In the genomic region with DNA sequence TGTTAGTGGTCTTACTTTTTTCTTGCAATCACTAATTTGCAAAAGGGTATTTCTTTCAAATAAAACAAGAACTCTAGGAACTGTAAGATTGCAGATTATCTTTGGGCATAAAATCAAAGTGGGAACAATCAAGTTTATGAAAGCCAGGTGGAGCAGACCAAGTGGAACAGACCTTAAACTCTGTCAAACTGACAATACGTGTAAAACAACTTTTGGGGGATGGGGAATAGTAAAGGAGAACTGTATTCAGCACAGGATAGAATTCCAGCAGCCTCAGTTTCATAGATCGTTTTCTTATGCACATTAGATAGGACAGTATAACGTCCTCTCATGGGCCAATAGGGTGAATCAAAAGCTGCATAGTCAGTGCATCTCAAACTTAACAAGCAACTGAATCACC, we compare ENCODE assay signal across 16 cellular contexts.
DNase-seq lines count a peak whose midpoint lies in the region; ATAC-seq and TF ChIP-seq lines count a peak whose summit lies in the region.
"Had no signal": no experiment of that assay in that cellular context is flagged by ENCODE, and none has a peak within 500 bp of the region (broad histone marks: within the 10 kb centered on the region; RNA-seq: fewer than 3 reads in every experiment).

No MANE protein-coding gene starts in this region.

- H3K4me1 ChIP-seq in colonic mucosa = no peaks in the 10 kb centered on the region

- no peak overlapping the region for H3K4me3 Mint-ChIP-seq in activated T-cell treated with anti-CD3 and anti-CD28 coated beads, Interleukin-2, amount 50 U/mL, for 24 hours
- H3K4me3 Mint-ChIP-seq in activated naive CD8-positive, alpha-beta T cell treated with anti-CD3 and anti-CD28 coated beads, Interleukin-2, amount 50 U/mL, for 24 hours = no peak overlapping the region
- no peak overlapping the region for H3K4me3 Mint-ChIP-seq in stimulated activated memory B cell treated with anti-CD40 and anti-IgM and Interleukin-4, amounts not matched to agents 10 μg/mL and 1 μg/mL and 100 μg/mL, for 72 hours

- H3K4me3 ChIP-seq in colonic mucosa = no peak overlapping the region
- H3K4me3 ChIP-seq: GM12878, GM23248 had no signal

- no peaks in the 10 kb centered on the region for H3K9me3 Mint-ChIP-seq in activated T-cell treated with anti-CD3 and anti-CD28 coated beads, Interleukin-2, amount 50 U/mL, for 24 hours
- H3K9me3 Mint-ChIP-seq in activated naive CD8-positive, alpha-beta T cell treated with anti-CD3 and anti-CD28 coated beads, Interleukin-2, amount 50 U/mL, for 24 hours = no peaks in the 10 kb centered on the region
- H3K9me3 Mint-ChIP-seq in stimulated activated memory B cell treated with anti-CD40 and anti-IgM and Interleukin-4, amounts not matched to agents 10 μg/mL and 1 μg/mL and 100 μg/mL, for 72 hours = no peaks in the 10 kb centered on the region

- no peak for DNase-seq in activated T-cell treated with anti-CD3 and anti-CD28 coated beads, Interleukin-2, amount 50 U/mL, for 24 hours
- no peak for DNase-seq in activated T-cell treated with anti-CD3 and anti-CD28 coated beads, Interleukin-2, amount 50 U/mL, for 48 hours
- DNase-seq in HT-29 (ENCODE audit: low spot score) (peak; percentile 2), left cardiac atrium (no peak), colonic mucosa (no peak)
- DNase-seq in activated naive CD8-positive, alpha-beta T cell treated with anti-CD3 and anti-CD28 coated beads, Interleukin-2, amount 50 U/mL, for 24 hours = no peak
- DNase-seq: GM23248; NCI-H1048; NCI-H146; NCI-H2107; NCI-H345; NCI-H526 treated with DMSO at 0.1 percent for 48 hours; NK-92 treated with Interleukin-12 subunit alpha and Interleukin-12 subunit beta, amount 100 ng/mL, for 24 hours had no signal

- intact Hi-C loops in left cardiac atrium (cut with DNase I) (no loop called here), colonic mucosa (cut with DNase I) (no loop called here)

- H3K27me3 ChIP-seq in colonic mucosa = no peaks in the 10 kb centered on the region

- ATAC-seq in activated naive CD8-positive, alpha-beta T cell treated with anti-CD3 and anti-CD28 coated beads, Interleukin-2, amount 50 U/mL, for 24 hours = no peak
- no peak for ATAC-seq in stimulated activated memory B cell treated with anti-CD40 and anti-IgM and Interleukin-4, amounts not matched to agents 10 μg/mL and 1 μg/mL and 100 μg/mL, for 72 hours
- ATAC-seq in left cardiac atrium (no peak), HG03439 (IDR thresholded peaks at IDR 0.05; ENCODE audit: unreplicated experiment) (no peak)
- ATAC-seq: GM12878 had no signal

- H3K9me3 ChIP-seq in colonic mucosa = no peaks in the 10 kb centered on the region

- no peaks in the 10 kb centered on the region for H3K27me3 Mint-ChIP-seq in activated T-cell treated with anti-CD3 and anti-CD28 coated beads, Interleukin-2, amount 50 U/mL, for 24 hours
- no peaks in the 10 kb centered on the region for H3K27me3 Mint-ChIP-seq in activated naive CD8-positive, alpha-beta T cell treated with anti-CD3 and anti-CD28 coated beads, Interleukin-2, amount 50 U/mL, for 24 hours
- H3K27me3 Mint-ChIP-seq in stimulated activated memory B cell treated with anti-CD40 and anti-IgM and Interleukin-4, amounts not matched to agents 10 μg/mL and 1 μg/mL and 100 μg/mL, for 72 hours = no peaks in the 10 kb centered on the region

- peaks cover 84% of the 10 kb centered on the region for H3K36me3 Mint-ChIP-seq in activated T-cell treated with anti-CD3 and anti-CD28 coated beads, Interleukin-2, amount 50 U/mL, for 24 hours (ENCODE audit: low read depth)
- peaks cover 31% of the 10 kb centered on the region for H3K36me3 Mint-ChIP-seq in activated naive CD8-positive, alpha-beta T cell treated with anti-CD3 and anti-CD28 coated beads, Interleukin-2, amount 50 U/mL, for 24 hours (ENCODE audit: low read depth)
- peaks cover 44% of the 10 kb centered on the region for H3K36me3 Mint-ChIP-seq in stimulated activated memory B cell treated with anti-CD40 and anti-IgM and Interleukin-4, amounts not matched to agents 10 μg/mL and 1 μg/mL and 100 μg/mL, for 72 hours

- TF ChIP-seq CTCF in colonic mucosa (IDR thresholded peaks at IDR 0.05) = no peak

- H3K9ac ChIP-seq in colonic mucosa (ENCODE audit: low read depth in 2 of 2, low read length in 2 of 2) = no peak overlapping the region
- H3K9ac ChIP-seq: GM23248 had no signal

- H3K36me3 ChIP-seq in colonic mucosa = no peaks in the 10 kb centered on the region

- peak overlapping the region; percentile 71 for H3K27ac Mint-ChIP-seq in activated T-cell treated with anti-CD3 and anti-CD28 coated beads, Interleukin-2, amount 50 U/mL, for 24 hours
- peak overlapping the region; percentile 18 for H3K27ac Mint-ChIP-seq in activated naive CD8-positive, alpha-beta T cell treated with anti-CD3 and anti-CD28 coated beads, Interleukin-2, amount 50 U/mL, for 24 hours
- peak overlapping the region; percentile 68 for H3K27ac Mint-ChIP-seq in stimulated activated memory B cell treated with anti-CD40 and anti-IgM and Interleukin-4, amounts not matched to agents 10 μg/mL and 1 μg/mL and 100 μg/mL, for 72 hours

- H3K4me1 Mint-ChIP-seq in activated T-cell treated with anti-CD3 and anti-CD28 coated beads, Interleukin-2, amount 50 U/mL, for 24 hours (ENCODE audit: low read depth) = peaks cover 65% of the 10 kb centered on the region
- H3K4me1 Mint-ChIP-seq in activated naive CD8-positive, alpha-beta T cell treated with anti-CD3 and anti-CD28 coated beads, Interleukin-2, amount 50 U/mL, for 24 hours = peaks cover 51% of the 10 kb centered on the region
- peaks cover 59% of the 10 kb centered on the region for H3K4me1 Mint-ChIP-seq in stimulated activated memory B cell treated with anti-CD40 and anti-IgM and Interleukin-4, amounts not matched to agents 10 μg/mL and 1 μg/mL and 100 μg/mL, for 72 hours

- H3K27ac ChIP-seq in colonic mucosa = no peak overlapping the region
- H3K27ac ChIP-seq: GM23248 had no signal

Comparison
In these comparisons a context has a peak if more than half of its experiments do, and no peak if none do; other contexts are left out.
1. H3K27ac Mint-ChIP-seq: peak in every context shown above with its lines; median percentile 71 in activated T-cell treated with anti-CD3 and anti-CD28 coated beads, Interleukin-2, amount 50 U/mL, for 24 hours; 68 in stimulated activated memory B cell treated with anti-CD40 and anti-IgM and Interleukin-4, amounts not matched to agents 10 μg/mL and 1 μg/mL and 100 μg/mL, for 72 hours; 18 in activated naive CD8-positive, alpha-beta T cell treated with anti-CD3 and anti-CD28 coated beads, Interleukin-2, amount 50 U/mL, for 24 hours.